27 cellular contexts compared by ENCODE assay signal in genomic region chr3:172991424-172991996, GRCh38.
"Had no signal": no experiment of that assay in that cellular context is flagged by ENCODE, and none has a peak within 500 bp of the region (broad histone marks: within the 10 kb centered on the region; RNA-seq: fewer than 3 reads in every experiment).

No MANE protein-coding gene starts in this region.

- DNase-seq: activated B cell treated with CpG ODN at 0.5 μM for 24 hours; activated CD4-positive, alpha-beta T cell treated with anti-CD3 and anti-CD28 coated beads for 48 hours; activated CD4-positive, alpha-beta T cell treated with anti-CD3 and anti-CD28 coated beads, Interleukin-2, amount 50 U/mL, for 1 hour; activated CD4-positive, alpha-beta T cell treated with anti-CD3 and anti-CD28 coated beads, Interleukin-2, amount 50 U/mL, for 48 hours; activated CD8-positive, alpha-beta memory T cell treated with anti-CD3 and anti-CD28 coated beads for 24 hours; activated CD8-positive, alpha-beta T cell treated with anti-CD3 and anti-CD28 coated beads for 36 hours; activated effector memory CD4-positive, alpha-beta T cell treated with Interleukin-2 at 50 U/mL for 16 hours; activated gamma-delta T cell treated with Interleukin-2 at 50 U/mL for 16 hours; activated naive CD4-positive, alpha-beta T cell treated with anti-CD3 and anti-CD28 coated beads, Interleukin-2, amount 50 U/mL, for 16 hours; activated naive CD4-positive, alpha-beta T cell treated with Interleukin-2 at 50 U/mL for 16 hours; activated T-cell treated with anti-CD3 and anti-CD28 coated beads, Interleukin-2, amount 50 U/mL, for 4 hours; adrenal gland; amygdala; aorta; body of pancreas; caudate nucleus; effector CD8-positive, alpha-beta T cell; esophagus squamous epithelium; heart right ventricle; T-helper 1 cell; T-helper 17 cell; T1000; WERI-Rb-1 had no signal

- H3K4me3 ChIP-seq: adrenal gland, body of pancreas, esophagus squamous epithelium, gastroesophageal sphincter, heart right ventricle had no signal

- H3K4me1 ChIP-seq: adrenal gland, body of pancreas, esophagus squamous epithelium, gastroesophageal sphincter had no signal

- FAIRE-seq: colon had no signal

- H3K36me3 ChIP-seq: adrenal gland, esophagus squamous epithelium, gastroesophageal sphincter, heart right ventricle, WERI-Rb-1 had no signal

- ATAC-seq: activated CD4-positive, CD25-positive, alpha-beta regulatory T cell treated with anti-CD3 and anti-CD28 coated beads, Interleukin-2, amount 50 U/mL, for 24 hours; activated CD8-positive, alpha-beta T cell treated with anti-CD3 and anti-CD28 coated beads for 36 hours; activated T-cell treated with anti-CD3 and anti-CD28 coated beads, Interleukin-2, amount 50 U/mL, for 4 hours; activated T-helper 17 cell treated with anti-CD3 and anti-CD28 coated beads, Interleukin-2, amount 50 U/mL, for 72 hours; body of pancreas; gastroesophageal sphincter; heart right ventricle; T-helper 17 cell had no signal

- H3K27ac ChIP-seq: adrenal gland, body of pancreas, esophagus squamous epithelium, gastroesophageal sphincter, heart right ventricle, WERI-Rb-1 had no signal

- H3K9me3 ChIP-seq: adrenal gland, body of pancreas, esophagus squamous epithelium, gastroesophageal sphincter, heart right ventricle had no signal

- H3K27me3 ChIP-seq: adrenal gland, body of pancreas, esophagus squamous epithelium, gastroesophageal sphincter, heart right ventricle had no signal
